9 cellular contexts compared by ENCODE assay signal in genomic region chr14:76920572-76921175, GRCh38.
DNase-seq lines count a peak whose midpoint lies in the region; ATAC-seq and TF ChIP-seq lines count a peak whose summit lies in the region.
"Had no signal": no experiment of that assay in that cellular context is flagged by ENCODE, and none has a peak within 500 bp of the region (broad histone marks: within the 10 kb centered on the region; RNA-seq: fewer than 3 reads in every experiment).

No MANE protein-coding gene starts in this region.

- no peak for DNase-seq in activated naive CD4-positive, alpha-beta T cell treated with anti-CD3 and anti-CD28 coated beads for 36 hours
- no peak for DNase-seq in activated naive CD4-positive, alpha-beta T cell treated with anti-CD3 and anti-CD28 coated beads, Interleukin-2, amount 50 U/mL, for 72 hours (ENCODE audit: low spot score in 2 of 2)
- no peak for DNase-seq in RWPE1 (ENCODE audit: low spot score)
- peak; percentile 56 for DNase-seq in hepatic stellate cell (ENCODE audit: low spot score)
- no peak for DNase-seq in transverse colon
- no peak for DNase-seq in GM13977 (ENCODE audit: low spot score)
- no peak for DNase-seq in T-helper 1 cell
- DNase-seq in natural killer cell treated with Interleukin-12 subunit alpha and Interleukin-12 subunit beta and Interleukin-15 and Interleukin-18, amount 100 ng/mL, for 72 hours (ENCODE audit: low spot score) = no peak
- DNase-seq: Caco-2 had no signal

- no peak overlapping the region for H3K4me3 ChIP-seq in transverse colon

- POLR2A ChIA-PET in RWPE1 (lab: Yijun Ruan, JAX; ENCODE audit: low non-redundant PET) = no interaction called here

- in situ Hi-C loops in transverse colon (cut with MboI; ENCODE audit: low pct_ligation_motif_present in 1 of 4, low pct_unique_long_range_greater_than_20kb in 1 of 4, low sequenced_read_pairs in 3 of 4) = loop anchor here in 1 of 4 donors (25.0 kb wide), 1 partner anchor 392 kb away; the partner anchor contains the start of genes GSTZ1 and POMT2
- in situ Hi-C loops in GM13977 (cut with MboI; ENCODE audit: low pct_unique_long_range_greater_than_20kb, low sequenced_read_pairs, unreplicated experiment) = no loop called here

- H3K27ac ChIP-seq in RWPE1 (peak overlapping the region; percentile 100), transverse colon (peak overlapping the region; percentile 84 to 98 (median 88))

- no peaks in the 10 kb centered on the region for H3K27me3 ChIP-seq in transverse colon

- TF ChIP-seq POLR2A in transverse colon (IDR thresholded peaks at IDR 0.05) = no peak

- TF ChIP-seq CTCF in RWPE1 (conservative IDR thresholded peaks at IDR 0.05; ENCODE audit: low read depth) = no peak
- TF ChIP-seq CTCF in transverse colon (IDR thresholded peaks at IDR 0.05) = no peak
- no peak for TF ChIP-seq CTCF in GM13977 (IDR thresholded peaks at IDR 0.05; ENCODE audit: extremely low read depth, insufficient read depth, missing control alignments)

- ATAC-seq in activated naive CD4-positive, alpha-beta T cell treated with anti-CD3 and anti-CD28 coated beads, Interleukin-2, amount 50 U/mL, for 72 hours = no peak
- no peak for ATAC-seq in natural killer cell treated with Interleukin-12 subunit alpha and Interleukin-12 subunit beta and Interleukin-15 and Interleukin-18, amount 100 ng/mL, for 72 hours

- H3K9me3 Mint-ChIP-seq in activated naive CD4-positive, alpha-beta T cell treated with anti-CD3 and anti-CD28 coated beads for 36 hours = no peaks in the 10 kb centered on the region
- no peaks in the 10 kb centered on the region for H3K9me3 Mint-ChIP-seq in activated naive CD4-positive, alpha-beta T cell treated with anti-CD3 and anti-CD28 coated beads, Interleukin-2, amount 50 U/mL, for 72 hours
- H3K9me3 Mint-ChIP-seq in natural killer cell treated with Interleukin-12 subunit alpha and Interleukin-12 subunit beta and Interleukin-15 and Interleukin-18, amount 100 ng/mL, for 72 hours = no peaks in the 10 kb centered on the region

- CTCF ChIA-PET in activated naive CD4-positive, alpha-beta T cell treated with anti-CD3 and anti-CD28 coated beads for 36 hours (lab: Charles Lee) = interaction anchor here (0.9 to 15.2 kb wide), 12 partner anchors 7 to 176 kb away, joined by 3 to 299 read pairs (median 8); no protein-coding TSS in a partner anchor
- CTCF ChIA-PET in RWPE1 (lab: Yijun Ruan, JAX) = interaction anchor here (1.2 kb wide), 1 partner anchor 44 kb away, joined by 4 read pairs; no protein-coding TSS in a partner anchor

- no peaks in the 10 kb centered on the region for H3K9me3 ChIP-seq in transverse colon
- H3K9me3 ChIP-seq: Caco-2 had no signal

- intact Hi-C loops in activated naive CD4-positive, alpha-beta T cell treated with anti-CD3 and anti-CD28 coated beads for 36 hours (cut with micrococcal nuclease) = loop anchor here (1.0 to 2.0 kb wide), 4 partner anchors 10 to 42 kb away; no protein-coding TSS in a partner anchor
- intact Hi-C loops in transverse colon (cut with DNase I; ENCODE audit: low total_unique reads) = no loop called here

- peaks cover 36 to 48% (median 40%) of the 10 kb centered on the region in 4 donors for H3K4me1 ChIP-seq in transverse colon

- H3K36me3 Mint-ChIP-seq in activated naive CD4-positive, alpha-beta T cell treated with anti-CD3 and anti-CD28 coated beads for 36 hours (ENCODE audit: low read depth) = no peaks in the 10 kb centered on the region
- no peaks in the 10 kb centered on the region for H3K36me3 Mint-ChIP-seq in activated naive CD4-positive, alpha-beta T cell treated with anti-CD3 and anti-CD28 coated beads, Interleukin-2, amount 50 U/mL, for 72 hours
- no peaks in the 10 kb centered on the region for H3K36me3 Mint-ChIP-seq in natural killer cell treated with Interleukin-12 subunit alpha and Interleukin-12 subunit beta and Interleukin-15 and Interleukin-18, amount 100 ng/mL, for 72 hours

- H3K4me3 Mint-ChIP-seq in activated naive CD4-positive, alpha-beta T cell treated with anti-CD3 and anti-CD28 coated beads for 36 hours = no peak overlapping the region
- H3K4me3 Mint-ChIP-seq in natural killer cell treated with Interleukin-12 subunit alpha and Interleukin-12 subunit beta and Interleukin-15 and Interleukin-18, amount 100 ng/mL, for 72 hours = no peak overlapping the region

- H3K36me3 ChIP-seq in transverse colon = no peaks in the 10 kb centered on the region

- 72% methylated on average over 6 of the region's 10 CpGs; no CpG with 5 or more reads in 1 of the 2 donors for WGBS in transverse colon (ENCODE audit: low coverage in 1 of 2), 2 donors

- H3K4me1 Mint-ChIP-seq in activated naive CD4-positive, alpha-beta T cell treated with anti-CD3 and anti-CD28 coated beads for 36 hours (ENCODE audit: low read depth) = peaks cover 56% of the 10 kb centered on the region
- H3K4me1 Mint-ChIP-seq in natural killer cell treated with Interleukin-12 subunit alpha and Interleukin-12 subunit beta and Interleukin-15 and Interleukin-18, amount 100 ng/mL, for 72 hours (ENCODE audit: low read depth in 2 of 2) = peaks cover 21 to 46% of the 10 kb centered on the region in 2 donors

- H3K27ac Mint-ChIP-seq in activated naive CD4-positive, alpha-beta T cell treated with anti-CD3 and anti-CD28 coated beads for 36 hours = peak overlapping the region; percentile 24
- H3K27ac Mint-ChIP-seq in activated naive CD4-positive, alpha-beta T cell treated with anti-CD3 and anti-CD28 coated beads, Interleukin-2, amount 50 U/mL, for 72 hours = peak overlapping the region in 1 of 2 donors; percentile 27
- peak overlapping the region in 1 of 2 donors; percentile 53 for H3K27ac Mint-ChIP-seq in natural killer cell treated with Interleukin-12 subunit alpha and Interleukin-12 subunit beta and Interleukin-15 and Interleukin-18, amount 100 ng/mL, for 72 hours

- H3K27me3 Mint-ChIP-seq in activated naive CD4-positive, alpha-beta T cell treated with anti-CD3 and anti-CD28 coated beads for 36 hours (ENCODE audit: low read depth) = no peaks in the 10 kb centered on the region
- no peaks in the 10 kb centered on the region for H3K27me3 Mint-ChIP-seq in natural killer cell treated with Interleukin-12 subunit alpha and Interleukin-12 subunit beta and Interleukin-15 and Interleukin-18, amount 100 ng/mL, for 72 hours

- TF ChIP-seq EP300 in transverse colon (IDR thresholded peaks at IDR 0.05; ENCODE audit: low read depth) = no peak
